19 cellular contexts compared by ENCODE assay signal in genomic region chr16:2166263-2167080, GRCh38. TPM values are rescaled to one million over a fixed set of nuclear protein-coding genes. Genes with fewer than 3 reads are reported as not detected.
"Had no signal": no experiment of that assay in that cellular context is flagged by ENCODE, and none has a peak within 500 bp of the region (broad histone marks: within the 10 kb centered on the region; RNA-seq: fewer than 3 reads in every experiment).

No MANE protein-coding gene starts in this region.

- ATAC-seq: left colon; natural killer cell treated with Interleukin-12 subunit alpha and Interleukin-12 subunit beta and Interleukin-15 and Interleukin-18, amount 100 ng/mL, for 72 hours had no signal

- H3K9ac ChIP-seq: parathyroid adenoma had no signal

- H3K27me3 ChIP-seq: adrenal gland, sigmoid colon, spleen had no signal

- H3K4me1 ChIP-seq: parathyroid adenoma had no signal

- H3K27ac Mint-ChIP-seq: activated naive CD4-positive, alpha-beta T cell treated with anti-CD3 and anti-CD28 coated beads for 36 hours; activated T-helper 2 cell treated with anti-CD3 and anti-CD28 coated beads, Interferon-gamma antibody, Interleukin-2, Interleukin-4, amounts not matched to agents 10 μg/mL and 5 μg/mL and 100 μg/mL, durations not matched to agents 14 hours and 24 hours and 36 hours; natural killer cell treated with Interleukin-12 subunit alpha and Interleukin-12 subunit beta and Interleukin-15 and Interleukin-18, amount 100 ng/mL, for 72 hours; T-helper 2 cell treated with Interferon-gamma antibody and Interleukin-4, amounts not matched to agents 5 μg/mL and 100 μg/mL, for 36 hours had no signal

- H3K4me3 ChIP-seq: adrenal gland, lung, sigmoid colon, spleen had no signal

- H3K27me3 Mint-ChIP-seq: natural killer cell treated with Interleukin-12 subunit alpha and Interleukin-12 subunit beta and Interleukin-15 and Interleukin-18, amount 100 ng/mL, for 72 hours had no signal

- H2AFZ ChIP-seq: parathyroid adenoma had no signal

- H3K9me3 Mint-ChIP-seq: activated naive CD4-positive, alpha-beta T cell treated with anti-CD3 and anti-CD28 coated beads for 36 hours; activated T-helper 2 cell treated with anti-CD3 and anti-CD28 coated beads, Interferon-gamma antibody, Interleukin-2, Interleukin-4, amounts not matched to agents 10 μg/mL and 5 μg/mL and 100 μg/mL, durations not matched to agents 14 hours and 24 hours and 36 hours; natural killer cell treated with Interleukin-12 subunit alpha and Interleukin-12 subunit beta and Interleukin-15 and Interleukin-18, amount 100 ng/mL, for 72 hours; T-helper 2 cell treated with Interferon-gamma antibody and Interleukin-4, amounts not matched to agents 5 μg/mL and 100 μg/mL, for 36 hours had no signal

- DNase-seq: activated CD4-positive, alpha-beta T cell treated with anti-CD3 and anti-CD28 coated beads, Interleukin-2, amount 50 U/mL, for 4 hours; activated naive CD4-positive, alpha-beta T cell treated with anti-CD3 and anti-CD28 coated beads for 36 hours; dermis blood vessel endothelial cell; effector memory CD4-positive, alpha-beta T cell; foreskin fibroblast; hippocampal formation; islet precursor cell; left colon; sigmoid colon; spleen; stimulated activated CD4-positive, alpha-beta T cell treated with anti-CD3 and anti-CD28 coated beads, Interleukin-4, amount 100 ng/mL, for 4 hours; stimulated activated naive CD4-positive, alpha-beta T cell had no signal

- FAIRE-seq: TTC549 had no signal

- H3K36me3 Mint-ChIP-seq: natural killer cell treated with Interleukin-12 subunit alpha and Interleukin-12 subunit beta and Interleukin-15 and Interleukin-18, amount 100 ng/mL, for 72 hours had no signal

- H3K27ac ChIP-seq: adrenal gland, parathyroid adenoma, sigmoid colon had no signal

- H3K4me3 Mint-ChIP-seq: activated naive CD4-positive, alpha-beta T cell treated with anti-CD3 and anti-CD28 coated beads for 36 hours; natural killer cell treated with Interleukin-12 subunit alpha and Interleukin-12 subunit beta and Interleukin-15 and Interleukin-18, amount 100 ng/mL, for 72 hours; T-helper 2 cell treated with Interferon-gamma antibody and Interleukin-4, amounts not matched to agents 5 μg/mL and 100 μg/mL, for 36 hours had no signal

- H3K9me3 ChIP-seq: adrenal gland, sigmoid colon, spleen had no signal

- H3K79me2 ChIP-seq: parathyroid adenoma had no signal

RNA-seq across cellular contexts. Expression of gene RAB26, which starts 18.0 kb away (rescaled TPM):
- total RNA-seq: activated naive CD4-positive, alpha-beta T cell treated with anti-CD3 and anti-CD28 coated beads for 36 hours had no signal

RNA-seq across cellular contexts. Expression of gene CASKIN1, which starts 29.9 kb away (rescaled TPM):
- total RNA-seq: spleen had no signal
